Comparison of ENCODE assay signal across 24 cellular contexts in the genomic region with DNA sequence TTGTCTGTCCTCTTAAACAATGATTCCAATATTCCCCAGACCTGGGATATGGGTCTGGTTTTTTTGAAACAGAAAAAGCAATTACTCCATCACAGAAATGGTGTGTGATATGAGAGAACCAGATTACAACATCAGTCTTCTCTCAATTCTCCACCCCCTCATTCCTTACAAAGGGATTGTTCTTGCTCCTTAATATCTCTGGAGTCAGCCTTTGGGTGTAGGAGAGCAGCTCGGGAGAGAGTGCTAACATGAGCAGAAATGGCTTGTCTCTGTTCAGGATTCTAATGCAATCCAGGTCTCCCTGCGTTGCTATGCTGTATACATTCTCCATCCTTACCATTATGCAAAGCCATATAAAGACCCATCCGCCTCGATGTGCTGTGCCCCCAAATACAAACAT.
"Had no signal": no experiment of that assay in that cellular context is flagged by ENCODE, and none has a peak within 500 bp of the region (broad histone marks: within the 10 kb centered on the region; RNA-seq: fewer than 3 reads in every experiment).

No MANE protein-coding gene starts in this region.

- H3K4me3 ChIP-seq: dorsolateral prefrontal cortex, gastroesophageal sphincter, heart left ventricle, left lung, mucosa of descending colon, pancreas, right atrium auricular region, smooth muscle cell, suprapubic skin, transverse colon, upper lobe of right lung, uterus had no signal

- H3K4me1 ChIP-seq: gastroesophageal sphincter, heart left ventricle, left lung, pancreas, right atrium auricular region, suprapubic skin, transverse colon, upper lobe of right lung, uterus had no signal

- H3K27ac ChIP-seq: dorsolateral prefrontal cortex, gastroesophageal sphincter, heart left ventricle, left lung, pancreas, right atrium auricular region, suprapubic skin, transverse colon, upper lobe of right lung, uterus had no signal

- DNase-seq: dorsolateral prefrontal cortex; effector CD4-positive, alpha-beta T cell; heart left ventricle; hippocampal formation; left cardiac atrium; left lung; mesenchymal stem cell; mucosa of descending colon; naive thymus-derived CD8-positive, alpha-beta T cell; nephron progenitor cell; pancreas; stimulated activated CD4-positive, alpha-beta T cell treated with anti-CD3 and anti-CD28 coated beads, Interleukin-12 subunit alpha, Interleukin-12 subunit beta, amount 100 ng/mL, for 4 hours; stimulated activated CD4-positive, alpha-beta T cell treated with anti-CD3 and anti-CD28 coated beads, Interleukin-1b, Interleukin-23, amount 100 ng/mL, for 48 hours; stimulated activated CD4-positive, alpha-beta T cell treated with anti-CD3 and anti-CD28 coated beads, Interleukin-4, amount 100 ng/mL, for 1 hour; stimulated activated CD8-positive, alpha-beta memory T cell treated with anti-CD3 and anti-CD28 coated beads, Interleukin-4, amount 100 ng/mL, for 48 hours; stimulated activated naive CD4-positive, alpha-beta T cell; stimulated activated naive CD8-positive, alpha-beta T cell treated with anti-CD3 and anti-CD28 coated beads, Interleukin-15, amount 100 ng/mL, for 72 hours; transverse colon; upper lobe of right lung; uterus had no signal

- H3K27me3 ChIP-seq: dorsolateral prefrontal cortex, gastroesophageal sphincter, heart left ventricle, left lung, pancreas, right atrium auricular region, suprapubic skin, transverse colon, upper lobe of right lung, uterus had no signal

- H3K9me3 ChIP-seq: gastroesophageal sphincter, heart left ventricle, left lung, mucosa of descending colon, pancreas, right atrium auricular region, suprapubic skin, transverse colon, upper lobe of right lung, uterus had no signal

- H3K36me3 ChIP-seq: gastroesophageal sphincter, pancreas, right atrium auricular region, suprapubic skin, transverse colon, upper lobe of right lung, uterus had no signal
